ENCODE assay signal across 16 cellular contexts in genomic region chrX:39774804-39775112, GRCh38.
DNase-seq lines count a peak whose midpoint lies in the region; ATAC-seq and TF ChIP-seq lines count a peak whose summit lies in the region.
"Had no signal": no experiment of that assay in that cellular context is flagged by ENCODE, and none has a peak within 500 bp of the region (broad histone marks: within the 10 kb centered on the region; RNA-seq: fewer than 3 reads in every experiment).

No MANE protein-coding gene starts in this region.

- H3K27me3 Mint-ChIP-seq in activated naive CD4-positive, alpha-beta T cell treated with anti-CD3 and anti-CD28 coated beads, Interleukin-2, amount 10 ng/mL, durations not matched to agents 7 days and 5 days = no peaks in the 10 kb centered on the region
- no peaks in the 10 kb centered on the region for H3K27me3 Mint-ChIP-seq in activated naive CD8-positive, alpha-beta T cell treated with anti-CD3 and anti-CD28 coated beads, Interleukin-2, amount 50 U/mL, for 24 hours
- H3K27me3 Mint-ChIP-seq in nephron progenitor cell (ENCODE audit: low read depth, poor library complexity) = peaks cover 5% of the 10 kb centered on the region

- H3K27me3 ChIP-seq in smooth muscle cell (ENCODE audit: low read depth) = no peaks in the 10 kb centered on the region

- peak overlapping the region; percentile 65 for H3K4me3 Mint-ChIP-seq in activated naive CD4-positive, alpha-beta T cell treated with anti-CD3 and anti-CD28 coated beads, Interleukin-2, amount 10 ng/mL, durations not matched to agents 7 days and 5 days
- peak overlapping the region; percentile 65 for H3K4me3 Mint-ChIP-seq in activated naive CD8-positive, alpha-beta T cell treated with anti-CD3 and anti-CD28 coated beads, Interleukin-2, amount 50 U/mL, for 24 hours
- no peak overlapping the region for H3K4me3 Mint-ChIP-seq in nephron progenitor cell

- H3K79me2 ChIP-seq in smooth muscle cell (ENCODE audit: low read depth) = no peaks in the 10 kb centered on the region

- H3K27ac Mint-ChIP-seq in activated naive CD4-positive, alpha-beta T cell treated with anti-CD3 and anti-CD28 coated beads, Interleukin-2, amount 10 ng/mL, durations not matched to agents 7 days and 5 days = peak overlapping the region; percentile 97
- peak overlapping the region; percentile 92 for H3K27ac Mint-ChIP-seq in activated naive CD8-positive, alpha-beta T cell treated with anti-CD3 and anti-CD28 coated beads, Interleukin-2, amount 50 U/mL, for 24 hours
- no peak overlapping the region for H3K27ac Mint-ChIP-seq in nephron progenitor cell

- H4K20me1 ChIP-seq in smooth muscle cell (ENCODE audit: low read depth) = no peaks in the 10 kb centered on the region

- CTCF ChIA-PET in activated naive CD4-positive, alpha-beta T cell treated with anti-CD3 and anti-CD28 coated beads, Interleukin-2, amount 10 ng/mL, durations not matched to agents 7 days and 5 days (lab: Charles Lee) = no interaction called here

- TF ChIP-seq CTCF in smooth muscle cell (IDR thresholded peaks at IDR 0.05; ENCODE audit: borderline replicate concordance, insufficient read depth, poor library complexity, severe bottlenecking) = no peak
- no peak for TF ChIP-seq CTCF in nephron progenitor cell (IDR thresholded peaks at IDR 0.05)

- peak overlapping the region; percentile 56 for H3K4me2 ChIP-seq in smooth muscle cell

- no peak for DNase-seq in activated naive CD4-positive, alpha-beta T cell treated with anti-CD3 and anti-CD28 coated beads, Interleukin-2, amount 10 ng/mL, durations not matched to agents 7 days and 5 days
- no peak for DNase-seq in activated naive CD4-positive, alpha-beta T cell treated with Interleukin-2 at 50 U/mL for 16 hours
- DNase-seq in NCI-H526 treated with DMSO at 0.1 percent for 48 hours (lab: John Stamatoyannopoulos, UW) = peak; percentile 37
- DNase-seq in activated naive CD8-positive, alpha-beta T cell treated with anti-CD3 and anti-CD28 coated beads, Interleukin-2, amount 50 U/mL, for 24 hours = no peak
- no peak for DNase-seq in smooth muscle cell (lab: John Stamatoyannopoulos, UW; ENCODE audit: unreplicated experiment)
- no peak for DNase-seq in nephron progenitor cell
- DNase-seq: Caco-2, foreskin fibroblast, hippocampal formation, NCI-H524 treated with DMSO at 0.1 percent for 48 hours, right cardiac atrium, SW 1271 had no signal

- ATAC-seq in activated naive CD8-positive, alpha-beta T cell treated with anti-CD3 and anti-CD28 coated beads, Interleukin-2, amount 50 U/mL, for 24 hours = no peak
- no peak for ATAC-seq in HG03460 (IDR thresholded peaks at IDR 0.05; ENCODE audit: unreplicated experiment)
- ATAC-seq in HG03045 (IDR thresholded peaks at IDR 0.05; ENCODE audit: unreplicated experiment) = no peak

- H3K27ac ChIP-seq in smooth muscle cell (ENCODE audit: low read depth) = peak overlapping the region; percentile 73
- H3K27ac ChIP-seq: epithelial cell of prostate, tibial nerve had no signal

- no peaks in the 10 kb centered on the region for H3K36me3 ChIP-seq in smooth muscle cell (ENCODE audit: low read depth)
- H3K36me3 ChIP-seq: tibial nerve had no signal

- no peaks in the 10 kb centered on the region for H3K9me3 ChIP-seq in smooth muscle cell (replicated peaks; ENCODE audit: low read depth)
- H3K9me3 ChIP-seq: Caco-2, tibial nerve had no signal

- H2AFZ ChIP-seq in smooth muscle cell (ENCODE audit: low read depth) = no peak overlapping the region

- H3K4me3 ChIP-seq in smooth muscle cell = no peak overlapping the region
- H3K4me3 ChIP-seq: tibial nerve had no signal

- H3K9me3 Mint-ChIP-seq in activated naive CD4-positive, alpha-beta T cell treated with anti-CD3 and anti-CD28 coated beads, Interleukin-2, amount 10 ng/mL, durations not matched to agents 7 days and 5 days = no peaks in the 10 kb centered on the region
- H3K9me3 Mint-ChIP-seq in activated naive CD8-positive, alpha-beta T cell treated with anti-CD3 and anti-CD28 coated beads, Interleukin-2, amount 50 U/mL, for 24 hours = no peaks in the 10 kb centered on the region
- H3K9me3 Mint-ChIP-seq in nephron progenitor cell = peaks cover 38% of the 10 kb centered on the region

- H3K36me3 Mint-ChIP-seq in activated naive CD4-positive, alpha-beta T cell treated with anti-CD3 and anti-CD28 coated beads, Interleukin-2, amount 10 ng/mL, durations not matched to agents 7 days and 5 days = peaks cover 4% of the 10 kb centered on the region
- H3K36me3 Mint-ChIP-seq in activated naive CD8-positive, alpha-beta T cell treated with anti-CD3 and anti-CD28 coated beads, Interleukin-2, amount 50 U/mL, for 24 hours (ENCODE audit: low read depth) = no peaks in the 10 kb centered on the region
- no peaks in the 10 kb centered on the region for H3K36me3 Mint-ChIP-seq in nephron progenitor cell (ENCODE audit: low read depth)

- H3F3A ChIP-seq in smooth muscle cell (ENCODE audit: low read depth) = peaks cover 30% of the 10 kb centered on the region

- 22% methylated on average over 1 of the region's 1 CpG for WGBS in smooth muscle cell (ENCODE audit: low lambda C conversion rate)

- H3K4me1 Mint-ChIP-seq in activated naive CD4-positive, alpha-beta T cell treated with anti-CD3 and anti-CD28 coated beads, Interleukin-2, amount 10 ng/mL, durations not matched to agents 7 days and 5 days = peaks cover 62% of the 10 kb centered on the region
- peaks cover 67% of the 10 kb centered on the region for H3K4me1 Mint-ChIP-seq in activated naive CD8-positive, alpha-beta T cell treated with anti-CD3 and anti-CD28 coated beads, Interleukin-2, amount 50 U/mL, for 24 hours
- H3K4me1 Mint-ChIP-seq in nephron progenitor cell = peaks cover 51% of the 10 kb centered on the region

- no peak overlapping the region for H3K9ac ChIP-seq in smooth muscle cell (ENCODE audit: low read depth)

- H3K4me1 ChIP-seq in smooth muscle cell (ENCODE audit: low read depth) = peaks cover 13% of the 10 kb centered on the region
